In genomic region chr21:37057614-37058013, GRCh38 we compare ENCODE assay signal across 2 cellular contexts.
TF ChIP-seq lines count a peak whose summit lies in the region.

No MANE protein-coding gene starts in this region.

TF ChIP-seq in IMR-90, 13 proteins besides CTCF, POLR2A, EP300 and RAD21:
- no peak for TF ChIP-seq MAFK (IDR thresholded peaks at IDR 0.05; ENCODE audit: low read depth, low read length)
- TF ChIP-seq RCOR1 (IDR thresholded peaks at IDR 0.05; ENCODE audit: insufficient replicate concordance, low read length) = no peak
- TF ChIP-seq MAZ (IDR thresholded peaks at IDR 0.05; ENCODE audit: borderline replicate concordance, low read depth, low read length) = no peak
- no peak for TF ChIP-seq SMC3 (IDR thresholded peaks at IDR 0.05; ENCODE audit: low read depth, low read length)
- TF ChIP-seq MXI1 (IDR thresholded peaks at IDR 0.05; ENCODE audit: borderline replicate concordance, low read depth, low read length) = no peak
- no peak for TF ChIP-seq CHD1 (IDR thresholded peaks at IDR 0.05; ENCODE audit: low read depth, low read length)
- no peak for TF ChIP-seq FOS (IDR thresholded peaks at IDR 0.05; ENCODE audit: low read depth, low read length)
- no peak for TF ChIP-seq USF2 (IDR thresholded peaks at IDR 0.05; ENCODE audit: low read depth, low read length)
- no peak for TF ChIP-seq ELK1 (IDR thresholded peaks at IDR 0.05; ENCODE audit: borderline replicate concordance, low read depth, low read length)
- no peak for TF ChIP-seq RFX5 (IDR thresholded peaks at IDR 0.05; ENCODE audit: low read depth, low read length)
- TF ChIP-seq CEBPB (IDR thresholded peaks at IDR 0.05; ENCODE audit: low read depth, low read length) = no peak
- TF ChIP-seq NFE2L2 (IDR thresholded peaks at IDR 0.05; ENCODE audit: low read depth, low read length) = no peak
- no peak for TF ChIP-seq BHLHE40 (IDR thresholded peaks at IDR 0.05; ENCODE audit: low read depth, low read length)
TF ChIP-seq in IMR-90: peak in this region for 0.

TF ChIP-seq in K562, 482 proteins besides CTCF, POLR2A, EP300 and RAD21:
- no peak for TF ChIP-seq POLR2AphosphoS2 (IDR thresholded peaks at IDR 0.05; ENCODE audit: low read length)
- no peak for TF ChIP-seq TRIM25 (IDR thresholded peaks at IDR 0.05; ENCODE audit: borderline replicate concordance)
- TF ChIP-seq ZKSCAN8 (CRISPR knock-in tag; IDR thresholded peaks at IDR 0.05) = no peak
- TF ChIP-seq ZNF140 (CRISPR knock-in tag; IDR thresholded peaks at IDR 0.05) = no peak
- no peak for TF ChIP-seq HOMEZ (CRISPR knock-in tag; IDR thresholded peaks at IDR 0.05)
- TF ChIP-seq CREB1 (IDR thresholded peaks at IDR 0.05) = no peak
- no peak for TF ChIP-seq CREB1 (CRISPR knock-in tag; IDR thresholded peaks at IDR 0.05)
- TF ChIP-seq TCF15 (CRISPR knock-in tag; IDR thresholded peaks at IDR 0.05) = no peak
- TF ChIP-seq HCFC1 (IDR thresholded peaks at IDR 0.05; ENCODE audit: low read depth, low read length) = no peak
- no peak for TF ChIP-seq NUFIP1 (IDR thresholded peaks at IDR 0.05; ENCODE audit: partially characterized antibody)
- TF ChIP-seq POLR3G (IDR thresholded peaks at IDR 0.05; ENCODE audit: extremely low read depth, insufficient read length, insufficient replicate concordance) = no peak
- TF ChIP-seq RBBP5 (IDR thresholded peaks at IDR 0.05; ENCODE audit: borderline replicate concordance, insufficient read depth, low read length, poor library complexity, severe bottlenecking) = no peak
- no peak for TF ChIP-seq TFAM (CRISPR knock-in tag; conservative IDR thresholded peaks at IDR 0.05)
- TF ChIP-seq JUND (IDR thresholded peaks at IDR 0.05; ENCODE audit: borderline replicate concordance, low read depth, low read length) = no peak
- TF ChIP-seq JUND (tag; IDR thresholded peaks at IDR 0.05; ENCODE audit: borderline replicate concordance, low read depth, low read length) = no peak
- TF ChIP-seq ASH1L (IDR thresholded peaks at IDR 0.05; ENCODE audit: borderline replicate concordance, low read depth, partially characterized antibody) = no peak
TF ChIP-seq in K562: peak in this region for 0.
